ENCODE assay signal across 1 cellular context in the genomic region with DNA sequence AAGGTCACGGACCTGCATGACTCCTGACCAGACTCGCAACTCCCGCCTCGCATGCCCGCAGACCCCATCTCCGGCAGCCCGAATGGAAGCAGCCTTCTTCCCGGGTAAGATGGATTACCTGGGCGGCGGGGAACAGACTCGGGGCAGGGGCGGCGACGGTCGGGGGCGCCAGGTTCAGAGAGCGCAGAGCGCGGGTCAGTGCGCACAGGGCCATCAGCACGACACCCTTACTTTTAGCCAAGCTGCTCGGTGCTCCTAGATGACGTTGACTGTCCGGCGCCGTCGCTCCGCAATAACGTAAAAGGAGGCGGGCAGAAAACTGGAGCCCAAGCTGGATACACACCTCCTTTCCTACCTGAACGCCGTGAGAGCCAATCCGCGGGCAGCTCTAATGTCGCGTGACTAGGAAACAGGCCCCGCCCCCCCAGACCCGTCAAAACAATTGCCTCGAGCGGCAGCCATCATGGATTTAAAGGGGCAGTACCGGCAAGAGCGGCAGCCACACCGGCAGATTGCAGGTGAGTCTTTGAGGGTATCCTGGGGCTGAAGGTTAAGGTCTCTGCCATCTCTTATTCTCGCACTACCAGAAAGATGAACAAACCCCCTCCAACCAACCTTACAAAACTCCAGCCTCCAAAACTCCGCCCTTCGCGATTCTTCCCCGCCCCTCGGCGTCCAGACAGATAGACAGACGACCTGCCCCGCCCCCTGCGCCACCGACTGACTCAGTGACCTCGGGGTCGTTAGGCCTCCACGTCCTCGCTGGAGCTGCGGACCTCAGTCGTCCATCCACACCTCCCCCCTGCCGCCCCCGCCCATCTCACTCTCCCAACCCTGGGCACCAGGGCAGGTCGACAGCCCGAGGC.
TF ChIP-seq lines count a peak whose summit lies in the region.

A gene (plus strand): TSS at position 464 of the 866 bp plus-strand sequence. CDS start 1,705 bp downstream, outside the sequence.
A gene (minus strand): TSS at position 267 of the 866 bp plus-strand sequence. CDS start 53 bp downstream, at position 214.

TF ChIP-seq in K562, 482 proteins besides CTCF, POLR2A, EP300 and RAD21 (continued from another document and continues in another):
- TF ChIP-seq, protein P1, sequence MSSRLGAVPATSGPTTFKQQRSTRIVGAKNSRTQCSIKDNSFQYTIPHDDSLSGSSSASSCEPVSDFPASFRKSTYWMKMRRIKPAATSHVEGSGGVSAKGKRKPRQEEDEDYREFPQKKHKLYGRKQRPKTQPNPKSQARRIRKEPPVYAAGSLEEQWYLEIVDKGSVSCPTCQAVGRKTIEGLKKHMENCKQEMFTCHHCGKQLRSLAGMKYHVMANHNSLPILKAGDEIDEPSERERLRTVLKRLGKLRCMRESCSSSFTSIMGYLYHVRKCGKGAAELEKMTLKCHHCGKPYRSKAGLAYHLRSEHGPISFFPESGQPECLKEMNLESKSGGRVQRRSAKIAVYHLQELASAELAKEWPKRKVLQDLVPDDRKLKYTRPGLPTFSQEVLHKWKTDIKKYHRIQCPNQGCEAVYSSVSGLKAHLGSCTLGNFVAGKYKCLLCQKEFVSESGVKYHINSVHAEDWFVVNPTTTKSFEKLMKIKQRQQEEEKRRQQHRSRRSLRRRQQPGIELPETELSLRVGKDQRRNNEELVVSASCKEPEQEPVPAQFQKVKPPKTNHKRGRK (tag; IDR thresholded peaks at IDR 0.05): no peak
- TF ChIP-seq KLF10 (CRISPR knock-in tag; IDR thresholded peaks at IDR 0.05) (no peak), RBM25 (IDR thresholded peaks at IDR 0.05; ENCODE audit: low read depth, low read length, severe bottlenecking) (no peak), RBM17 (IDR thresholded peaks at IDR 0.05; ENCODE audit: borderline replicate concordance, low read depth, low read length) (no peak), CEBPB (tag; IDR thresholded peaks at IDR 0.05) (no peak), HLTF (IDR thresholded peaks at IDR 0.05) (peak; percentile 75; the same call in 1 of the 2 replicates), JUNB (CRISPR knock-in tag; conservative IDR thresholded peaks at IDR 0.05) (no peak; the same call in 1 of the 2 replicates), XRCC5 (IDR thresholded peaks at IDR 0.05; ENCODE audit: low read depth, low read length) (no peak), FIP1L1 (IDR thresholded peaks at IDR 0.05; ENCODE audit: low read depth, low read length, poor library complexity, severe bottlenecking) (no peak), DDX20 (tag; IDR thresholded peaks at IDR 0.05; ENCODE audit: low read depth) (no peak), ZFP30 (CRISPR knock-in tag; IDR thresholded peaks at IDR 0.05; ENCODE audit: borderline replicate concordance) (no peak), MYC (IDR thresholded peaks at IDR 0.05; ENCODE audit: low read depth, low read length) (peak; percentile 88), MYC (CRISPR knock-in tag; IDR thresholded peaks at IDR 0.05; ENCODE audit: borderline replicate concordance, low read depth) (no peak; the same call in 1 of the 2 replicates), ZNF224 (CRISPR knock-in tag; IDR thresholded peaks at IDR 0.05) (peak; percentile 52; the same call in 1 of the 2 replicates), SRSF9 (IDR thresholded peaks at IDR 0.05; ENCODE audit: borderline replicate concordance, low read depth, low read length) (no peak), ETS2 (tag; IDR thresholded peaks at IDR 0.05; ENCODE audit: borderline replicate concordance, poor library complexity, severe bottlenecking) (no peak), ZNF212 (CRISPR knock-in tag; IDR thresholded peaks at IDR 0.05) (no peak), RBM39 (optimal IDR thresholded peaks at IDR 0.05; ENCODE audit: low read depth, low read length) (no peak), ZNF232 (CRISPR knock-in tag; IDR thresholded peaks at IDR 0.05) (no peak), C11orf30 (IDR thresholded peaks at IDR 0.05; ENCODE audit: low read depth) (peak; percentile 99), ZNF668 (CRISPR knock-in tag; IDR thresholded peaks at IDR 0.05) (no peak), ZNF311 (CRISPR knock-in tag; IDR thresholded peaks at IDR 0.05) (no peak), KHSRP (IDR thresholded peaks at IDR 0.05) (peak; percentile 94), STAG1 (CRISPR knock-in tag; IDR thresholded peaks at IDR 0.05; ENCODE audit: borderline replicate concordance) (no peak), ZNF217 (CRISPR knock-in tag; IDR thresholded peaks at IDR 0.05) (no peak), ZNF121 (CRISPR knock-in tag; conservative IDR thresholded peaks at IDR 0.05) (no peak), ZKSCAN1 (IDR thresholded peaks at IDR 0.05; ENCODE audit: low read depth, low read length) (peak; percentile 90), TARDBP (IDR thresholded peaks at IDR 0.05) (peak; percentile 64; the same call in 1 of the 2 replicates), HNRNPUL1 (IDR thresholded peaks at IDR 0.05; ENCODE audit: low read length) (no peak), NFRKB (IDR thresholded peaks at IDR 0.05; ENCODE audit: low read depth) (0 out of 2 replicates have a peak, but pooled peaks have one; percentile 50)
- TF ChIP-seq, protein P2, sequence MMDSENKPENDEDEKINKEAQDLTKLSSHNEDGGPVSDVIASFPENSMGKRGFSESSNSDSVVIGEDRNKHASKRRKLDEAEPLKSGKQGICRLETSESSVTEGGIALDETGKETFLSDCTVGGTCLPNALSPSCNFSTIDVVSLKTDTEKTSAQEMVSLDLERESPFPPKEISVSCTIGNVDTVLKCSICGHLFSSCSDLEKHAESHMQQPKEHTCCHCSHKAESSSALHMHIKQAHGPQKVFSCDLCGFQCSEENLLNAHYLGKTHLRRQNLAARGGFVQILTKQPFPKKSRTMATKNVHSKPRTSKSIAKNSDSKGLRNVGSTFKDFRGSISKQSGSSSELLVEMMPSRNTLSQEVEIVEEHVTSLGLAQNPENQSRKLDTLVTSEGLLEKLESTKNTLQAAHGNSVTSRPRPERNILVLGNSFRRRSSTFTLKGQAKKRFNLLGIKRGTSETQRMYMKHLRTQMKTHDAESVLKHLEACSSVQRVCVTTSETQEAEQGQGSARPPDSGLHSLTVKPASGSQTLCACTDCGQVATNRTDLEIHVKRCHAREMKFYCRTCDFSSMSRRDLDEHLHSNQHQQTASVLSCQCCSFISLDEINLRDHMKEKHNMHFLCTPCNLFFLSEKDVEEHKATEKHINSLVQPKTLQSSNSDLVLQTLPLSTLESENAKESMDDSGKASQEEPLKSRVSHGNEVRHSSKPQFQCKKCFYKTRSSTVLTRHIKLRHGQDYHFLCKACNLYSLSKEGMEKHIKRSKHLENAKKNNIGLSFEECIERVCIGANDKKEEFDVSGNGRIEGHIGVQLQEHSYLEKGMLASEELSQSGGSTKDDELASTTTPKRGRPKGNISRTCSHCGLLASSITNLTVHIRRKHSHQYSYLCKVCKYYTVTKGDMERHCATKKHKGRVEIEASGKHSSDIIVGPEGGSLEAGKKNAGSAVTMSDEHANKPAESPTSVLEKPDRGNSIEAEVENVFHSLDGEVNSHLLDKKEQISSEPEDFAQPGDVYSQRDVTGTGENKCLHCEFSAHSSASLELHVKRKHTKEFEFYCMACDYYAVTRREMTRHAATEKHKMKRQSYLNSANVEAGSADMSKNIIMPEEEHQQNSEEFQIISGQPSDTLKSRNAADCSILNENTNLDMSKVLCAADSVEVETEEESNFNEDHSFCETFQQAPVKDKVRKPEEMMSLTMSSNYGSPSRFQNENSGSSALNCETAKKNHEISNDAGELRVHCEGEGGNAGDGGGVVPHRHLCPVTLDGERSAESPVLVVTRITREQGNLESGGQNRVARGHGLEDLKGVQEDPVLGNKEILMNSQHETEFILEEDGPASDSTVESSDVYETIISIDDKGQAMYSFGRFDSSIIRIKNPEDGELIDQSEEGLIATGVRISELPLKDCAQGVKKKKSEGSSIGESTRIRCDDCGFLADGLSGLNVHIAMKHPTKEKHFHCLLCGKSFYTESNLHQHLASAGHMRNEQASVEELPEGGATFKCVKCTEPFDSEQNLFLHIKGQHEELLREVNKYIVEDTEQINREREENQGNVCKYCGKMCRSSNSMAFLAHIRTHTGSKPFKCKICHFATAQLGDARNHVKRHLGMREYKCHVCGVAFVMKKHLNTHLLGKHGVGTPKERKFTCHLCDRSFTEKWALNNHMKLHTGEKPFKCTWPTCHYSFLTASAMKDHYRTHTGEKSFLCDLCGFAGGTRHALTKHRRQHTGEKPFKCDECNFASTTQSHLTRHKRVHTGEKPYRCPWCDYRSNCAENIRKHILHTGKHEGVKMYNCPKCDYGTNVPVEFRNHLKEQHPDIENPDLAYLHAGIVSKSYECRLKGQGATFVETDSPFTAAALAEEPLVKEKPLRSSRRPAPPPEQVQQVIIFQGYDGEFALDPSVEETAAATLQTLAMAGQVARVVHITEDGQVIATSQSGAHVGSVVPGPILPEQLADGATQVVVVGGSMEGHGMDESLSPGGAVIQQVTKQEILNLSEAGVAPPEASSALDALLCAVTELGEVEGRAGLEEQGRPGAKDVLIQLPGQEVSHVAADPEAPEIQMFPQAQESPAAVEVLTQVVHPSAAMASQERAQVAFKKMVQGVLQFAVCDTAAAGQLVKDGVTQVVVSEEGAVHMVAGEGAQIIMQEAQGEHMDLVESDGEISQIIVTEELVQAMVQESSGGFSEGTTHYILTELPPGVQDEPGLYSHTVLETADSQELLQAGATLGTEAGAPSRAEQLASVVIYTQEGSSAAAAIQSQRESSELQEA (IDR thresholded peaks at IDR 0.05; ENCODE audit: low read depth): no peak
- TF ChIP-seq, protein P3, sequence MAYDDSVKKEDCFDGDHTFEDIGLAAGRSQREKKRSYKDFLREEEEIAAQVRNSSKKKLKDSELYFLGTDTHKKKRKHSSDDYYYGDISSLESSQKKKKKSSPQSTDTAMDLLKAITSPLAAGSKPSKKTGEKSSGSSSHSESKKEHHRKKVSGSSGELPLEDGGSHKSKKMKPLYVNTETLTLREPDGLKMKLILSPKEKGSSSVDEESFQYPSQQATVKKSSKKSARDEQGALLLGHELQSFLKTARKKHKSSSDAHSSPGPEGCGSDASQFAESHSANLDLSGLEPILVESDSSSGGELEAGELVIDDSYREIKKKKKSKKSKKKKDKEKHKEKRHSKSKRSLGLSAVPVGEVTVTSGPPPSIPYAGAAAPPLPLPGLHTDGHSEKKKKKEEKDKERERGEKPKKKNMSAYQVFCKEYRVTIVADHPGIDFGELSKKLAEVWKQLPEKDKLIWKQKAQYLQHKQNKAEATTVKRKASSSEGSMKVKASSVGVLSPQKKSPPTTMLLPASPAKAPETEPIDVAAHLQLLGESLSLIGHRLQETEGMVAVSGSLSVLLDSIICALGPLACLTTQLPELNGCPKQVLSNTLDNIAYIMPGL (CRISPR knock-in tag; IDR thresholded peaks at IDR 0.05): peak; percentile 81
- TF ChIP-seq, protein P4, sequence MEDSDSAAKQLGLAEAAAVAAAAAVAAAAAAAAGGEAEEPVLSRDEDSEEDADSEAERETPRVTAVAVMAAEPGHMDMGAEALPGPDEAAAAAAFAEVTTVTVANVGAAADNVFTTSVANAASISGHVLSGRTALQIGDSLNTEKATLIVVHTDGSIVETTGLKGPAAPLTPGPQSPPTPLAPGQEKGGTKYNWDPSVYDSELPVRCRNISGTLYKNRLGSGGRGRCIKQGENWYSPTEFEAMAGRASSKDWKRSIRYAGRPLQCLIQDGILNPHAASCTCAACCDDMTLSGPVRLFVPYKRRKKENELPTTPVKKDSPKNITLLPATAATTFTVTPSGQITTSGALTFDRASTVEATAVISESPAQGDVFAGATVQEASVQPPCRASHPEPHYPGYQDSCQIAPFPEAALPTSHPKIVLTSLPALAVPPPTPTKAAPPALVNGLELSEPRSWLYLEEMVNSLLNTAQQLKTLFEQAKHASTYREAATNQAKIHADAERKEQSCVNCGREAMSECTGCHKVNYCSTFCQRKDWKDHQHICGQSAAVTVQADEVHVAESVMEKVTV (CRISPR knock-in tag; IDR thresholded peaks at IDR 0.05): no peak
- TF ChIP-seq, protein P5, sequence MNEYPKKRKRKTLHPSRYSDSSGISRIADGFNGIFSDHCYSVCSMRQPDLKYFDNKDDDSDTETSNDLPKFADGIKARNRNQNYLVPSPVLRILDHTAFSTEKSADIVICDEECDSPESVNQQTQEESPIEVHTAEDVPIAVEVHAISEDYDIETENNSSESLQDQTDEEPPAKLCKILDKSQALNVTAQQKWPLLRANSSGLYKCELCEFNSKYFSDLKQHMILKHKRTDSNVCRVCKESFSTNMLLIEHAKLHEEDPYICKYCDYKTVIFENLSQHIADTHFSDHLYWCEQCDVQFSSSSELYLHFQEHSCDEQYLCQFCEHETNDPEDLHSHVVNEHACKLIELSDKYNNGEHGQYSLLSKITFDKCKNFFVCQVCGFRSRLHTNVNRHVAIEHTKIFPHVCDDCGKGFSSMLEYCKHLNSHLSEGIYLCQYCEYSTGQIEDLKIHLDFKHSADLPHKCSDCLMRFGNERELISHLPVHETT (CRISPR knock-in tag; conservative IDR thresholded peaks at IDR 0.05 in 1 of 2, IDR thresholded peaks at IDR 0.05 in 1 of 2): peak in 1 of 2 experiments; percentile 67; a peak in 2 of 4 replicates
- TF ChIP-seq, protein P6, sequence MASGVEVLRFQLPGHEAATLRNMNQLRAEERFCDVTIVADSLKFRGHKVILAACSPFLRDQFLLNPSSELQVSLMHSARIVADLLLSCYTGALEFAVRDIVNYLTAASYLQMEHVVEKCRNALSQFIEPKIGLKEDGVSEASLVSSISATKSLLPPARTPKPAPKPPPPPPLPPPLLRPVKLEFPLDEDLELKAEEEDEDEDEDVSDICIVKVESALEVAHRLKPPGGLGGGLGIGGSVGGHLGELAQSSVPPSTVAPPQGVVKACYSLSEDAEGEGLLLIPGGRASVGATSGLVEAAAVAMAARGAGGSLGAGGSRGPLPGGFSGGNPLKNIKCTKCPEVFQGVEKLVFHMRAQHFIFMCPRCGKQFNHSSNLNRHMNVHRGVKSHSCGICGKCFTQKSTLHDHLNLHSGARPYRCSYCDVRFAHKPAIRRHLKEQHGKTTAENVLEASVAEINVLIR (CRISPR knock-in tag; IDR thresholded peaks at IDR 0.05): peak; percentile 99
- TF ChIP-seq, protein P7, sequence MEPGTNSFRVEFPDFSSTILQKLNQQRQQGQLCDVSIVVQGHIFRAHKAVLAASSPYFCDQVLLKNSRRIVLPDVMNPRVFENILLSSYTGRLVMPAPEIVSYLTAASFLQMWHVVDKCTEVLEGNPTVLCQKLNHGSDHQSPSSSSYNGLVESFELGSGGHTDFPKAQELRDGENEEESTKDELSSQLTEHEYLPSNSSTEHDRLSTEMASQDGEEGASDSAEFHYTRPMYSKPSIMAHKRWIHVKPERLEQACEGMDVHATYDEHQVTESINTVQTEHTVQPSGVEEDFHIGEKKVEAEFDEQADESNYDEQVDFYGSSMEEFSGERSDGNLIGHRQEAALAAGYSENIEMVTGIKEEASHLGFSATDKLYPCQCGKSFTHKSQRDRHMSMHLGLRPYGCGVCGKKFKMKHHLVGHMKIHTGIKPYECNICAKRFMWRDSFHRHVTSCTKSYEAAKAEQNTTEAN (CRISPR knock-in tag; IDR thresholded peaks at IDR 0.05): no peak
- TF ChIP-seq, protein P8, sequence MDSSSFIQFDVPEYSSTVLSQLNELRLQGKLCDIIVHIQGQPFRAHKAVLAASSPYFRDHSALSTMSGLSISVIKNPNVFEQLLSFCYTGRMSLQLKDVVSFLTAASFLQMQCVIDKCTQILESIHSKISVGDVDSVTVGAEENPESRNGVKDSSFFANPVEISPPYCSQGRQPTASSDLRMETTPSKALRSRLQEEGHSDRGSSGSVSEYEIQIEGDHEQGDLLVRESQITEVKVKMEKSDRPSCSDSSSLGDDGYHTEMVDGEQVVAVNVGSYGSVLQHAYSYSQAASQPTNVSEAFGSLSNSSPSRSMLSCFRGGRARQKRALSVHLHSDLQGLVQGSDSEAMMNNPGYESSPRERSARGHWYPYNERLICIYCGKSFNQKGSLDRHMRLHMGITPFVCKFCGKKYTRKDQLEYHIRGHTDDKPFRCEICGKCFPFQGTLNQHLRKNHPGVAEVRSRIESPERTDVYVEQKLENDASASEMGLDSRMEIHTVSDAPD (CRISPR knock-in tag; IDR thresholded peaks at IDR 0.05): no peak
